ENCODE assay signal across 8 cellular contexts in genomic region chr7:75737856-75738603, GRCh38. TPM values are rescaled to one million over a fixed set of nuclear protein-coding genes. Genes with fewer than 3 reads are reported as not detected.
A peak's percentile ranks its signal among the peaks of the same experiment; 100 is the strongest.
DNase-seq lines count a peak whose midpoint lies in the region; ATAC-seq and TF ChIP-seq lines count a peak whose summit lies in the region.

No MANE protein-coding gene starts in this region.

- H3K18ac ChIP-seq in mesendoderm (ENCODE audit: low read length) = no peak overlapping the region

- H3K79me2 ChIP-seq in KMS-11 (ENCODE audit: insufficient read depth, low read depth) (no peaks in the 10 kb centered on the region), mesendoderm (ENCODE audit: control insufficient read depth, insufficient read depth, low read length) (no peaks in the 10 kb centered on the region)

- no peaks in the 10 kb centered on the region for H4K20me1 ChIP-seq in KMS-11 (ENCODE audit: insufficient read depth)

- H3K27me3 ChIP-seq in KMS-11 (ENCODE audit: insufficient read depth, low read depth) (no peaks in the 10 kb centered on the region; the same call in 1 of the 2 replicates), breast epithelium (no peaks in the 10 kb centered on the region), mesendoderm (ENCODE audit: insufficient read depth, low read length, poor library complexity) (no peaks in the 10 kb centered on the region), uterus (no peaks in the 10 kb centered on the region)

- intact Hi-C loops in breast epithelium (cut with DNase I; ENCODE audit: low total_unique reads) (no loop called here), uterus (cut with DNase I; ENCODE audit: low total_unique reads) (no loop called here)

- H2AK5ac ChIP-seq in mesendoderm (ENCODE audit: low read length) = no peak overlapping the region

- no peaks in the 10 kb centered on the region for H3K79me1 ChIP-seq in mesendoderm (ENCODE audit: low read length)

- DNase-seq in COLO668 (lab: John Stamatoyannopoulos, UW; ENCODE audit: unreplicated experiment) = peak; percentile 27
- no peak for DNase-seq in breast epithelium (ENCODE audit: low spot score in 2 of 2)
- peak; percentile 29 for DNase-seq in mesendoderm
- peak in 1 of 2 donors; percentile 35 for DNase-seq in uterus
- DNase-seq in kidney glomerular epithelial cell (lab: John Stamatoyannopoulos, UW) = no peak
- DNase-seq in UCSD-AML1 (lab: John Stamatoyannopoulos, UW; ENCODE audit: unreplicated experiment) = no peak

- TF ChIP-seq CTCF in KMS-11 (conservative IDR thresholded peaks at IDR 0.05; ENCODE audit: low read depth, low read length) = no peak
- no peak for TF ChIP-seq CTCF in breast epithelium (IDR thresholded peaks at IDR 0.05)
- no peak for TF ChIP-seq CTCF in uterus (IDR thresholded peaks at IDR 0.05)

- no peak overlapping the region for H3K23ac ChIP-seq in mesendoderm (ENCODE audit: low read length)

- ATAC-seq in GM21360 (IDR thresholded peaks at IDR 0.05; ENCODE audit: unreplicated experiment) = no peak

- H3K4me2 ChIP-seq in KMS-11 (peak overlapping the region; percentile 92), mesendoderm (ENCODE audit: low read length) (peak overlapping the region; percentile 62)

- no peak overlapping the region for H2BK120ac ChIP-seq in mesendoderm (ENCODE audit: low read depth, low read length)

- no peak overlapping the region for H4K5ac ChIP-seq in mesendoderm (ENCODE audit: low read length)

- H3K27ac ChIP-seq in KMS-11 = no peak overlapping the region
- H3K27ac ChIP-seq in breast epithelium = peak overlapping the region; percentile 67 to 79
- no peak overlapping the region for H3K27ac ChIP-seq in mesendoderm (ENCODE audit: low read depth, low read length)
- peak overlapping the region; percentile 82 to 90 for H3K27ac ChIP-seq in uterus

- H3K9me3 ChIP-seq in breast epithelium (no peaks in the 10 kb centered on the region), uterus (no peaks in the 10 kb centered on the region)

- TF ChIP-seq POLR2A in breast epithelium (IDR thresholded peaks at IDR 0.05) (no peak), uterus (IDR thresholded peaks at IDR 0.05) (no peak)

- H2BK15ac ChIP-seq in mesendoderm (replicated peaks; ENCODE audit: low read depth) = no peak overlapping the region

- H4K8ac ChIP-seq in mesendoderm (ENCODE audit: low read depth, low read length) = no peak overlapping the region

- H2BK5ac ChIP-seq in mesendoderm (ENCODE audit: low read length) = no peak overlapping the region

- H2AFZ ChIP-seq in KMS-11 (ENCODE audit: low read depth) = peak overlapping the region; percentile 100

- H3K4me1 ChIP-seq in KMS-11 (ENCODE audit: low read depth, poor library complexity, severe bottlenecking) (peaks cover 10% of the 10 kb centered on the region), breast epithelium (no peaks in the 10 kb centered on the region), mesendoderm (ENCODE audit: control insufficient read depth, low read depth, low read length) (peaks cover 2% of the 10 kb centered on the region), uterus (no peaks in the 10 kb centered on the region)

- WGBS in mesendoderm (ENCODE audit: extremely low coverage, insufficient coverage, low lambda C conversion rate) = no CpG with 5 or more reads among the region's 18 CpGs

- H3K56ac ChIP-seq in mesendoderm (ENCODE audit: low read length) = peak overlapping the region; percentile 92

- H3K9ac ChIP-seq in KMS-11 = peak overlapping the region; percentile 58; the same call in 1 of the 2 replicates
- H3K9ac ChIP-seq in mesendoderm (ENCODE audit: low read length) = peak overlapping the region; percentile 79

- H3K4ac ChIP-seq in mesendoderm (ENCODE audit: low read depth, low read length) = no peak overlapping the region

- no peaks in the 10 kb centered on the region for H3K36me3 ChIP-seq in KMS-11 (ENCODE audit: insufficient read depth)
- H3K36me3 ChIP-seq in breast epithelium = no peaks in the 10 kb centered on the region
- no peaks in the 10 kb centered on the region for H3K36me3 ChIP-seq in mesendoderm (ENCODE audit: control insufficient read depth, insufficient read depth, low read length)
- no peaks in the 10 kb centered on the region for H3K36me3 ChIP-seq in uterus

- no peak overlapping the region for H3K4me3 ChIP-seq in KMS-11 (IDR thresholded peaks at IDR 0.05; ENCODE audit: insufficient read depth, low read depth, low read length)
- H3K4me3 ChIP-seq in breast epithelium = peak overlapping the region; percentile 85 to 97 (median 94)
- H3K4me3 ChIP-seq in mesendoderm (ENCODE audit: low read length) = peak overlapping the region; percentile 62
- H3K4me3 ChIP-seq in uterus = peak overlapping the region; percentile 97 to 100

RNA-seq across cellular contexts. Expression of gene HIP1, which starts 0.7 kb away (rescaled TPM):
- total RNA-seq in breast epithelium (10 to 100 TPM; 20.6 to 24.6 (median 23.8) TPM), uterus (10 to 100 TPM; 13.1 to 48.8 (median 20.3) TPM)
- polyA plus RNA-seq in mesendoderm (2013, experiment 1 of 2) = 29.0 TPM
- polyA plus RNA-seq in mesendoderm (2013, experiment 2 of 2) = 28.6 TPM

RNA-seq across cellular contexts. Expression of gene CCL26, which starts 34.0 kb away (rescaled TPM):
- total RNA-seq in breast epithelium (1 to 10 TPM in 1 of 3 donors, under 1 TPM in 1, not detected in 1; 0.59 to 1.3 TPM), uterus (not detected)
- polyA plus RNA-seq in mesendoderm (2013, experiment 1 of 2) = 6.7 TPM
- 7.7 TPM for polyA plus RNA-seq in mesendoderm (2013, experiment 2 of 2)

Comparison
In these comparisons a context has a peak if more than half of its experiments do, and no peak if none do; other contexts are left out.
1. DNase-seq: peak in COLO668 (single experiment) and mesendoderm (single experiment); none in breast epithelium (0 of 2), kidney glomerular epithelial cell (single experiment) and UCSD-AML1 (single experiment).
2. H3K27ac ChIP-seq: peak in breast epithelium (2 of 2) and uterus (2 of 2); none in KMS-11 (single experiment) and mesendoderm (single experiment).